9 cellular contexts compared by ENCODE assay signal in the genomic region with DNA sequence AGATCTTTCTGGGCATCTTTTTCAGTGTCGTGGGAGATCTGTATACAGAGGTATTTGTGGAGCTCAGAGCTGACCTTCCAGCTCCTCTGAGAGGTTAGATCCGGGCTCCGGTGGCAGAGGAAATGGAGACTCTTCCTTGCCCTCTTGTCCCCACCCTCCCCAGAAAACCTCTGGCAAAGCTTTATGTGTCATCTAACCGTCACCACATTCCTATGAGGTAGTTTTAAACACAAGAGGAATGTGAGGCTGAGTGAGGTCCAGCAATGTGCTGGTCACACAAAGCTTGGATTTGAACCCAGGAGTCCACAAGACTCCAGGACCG. TPM values are rescaled to one million over a fixed set of nuclear protein-coding genes. Genes with fewer than 3 reads are reported as not detected.
DNase-seq lines count a peak whose midpoint lies in the region; ATAC-seq and TF ChIP-seq lines count a peak whose summit lies in the region.
"Had no signal": no experiment of that assay in that cellular context is flagged by ENCODE, and none has a peak within 500 bp of the region (broad histone marks: within the 10 kb centered on the region; RNA-seq: fewer than 3 reads in every experiment).

No MANE protein-coding gene starts in this region.

- H3F3A ChIP-seq in PC-3 (ENCODE audit: low read length, unreplicated experiment), result no peaks in the 10 kb centered on the region

- peaks cover 44 to 60% (median 57%) of the 10 kb centered on the region in 3 donors for H3K4me1 Mint-ChIP-seq in CD8-positive, alpha-beta memory T cell
- peaks cover 39 to 54% of the 10 kb centered on the region in 2 donors for H3K4me1 Mint-ChIP-seq in effector memory CD8-positive, alpha-beta T cell (ENCODE audit: low read depth in 2 of 2)
- peaks cover 62 to 70% of the 10 kb centered on the region in 2 donors for H3K4me1 Mint-ChIP-seq in natural killer cell

- no peak for TF ChIP-seq CTCF in PC-3 (conservative IDR thresholded peaks at IDR 0.05; ENCODE audit: low read depth, low read length)
- TF ChIP-seq CTCF in natural killer cell (IDR thresholded peaks at IDR 0.05), result no peak
- TF ChIP-seq CTCF in mucosa of descending colon (IDR thresholded peaks at IDR 0.05), result no peak

- no peaks in the 10 kb centered on the region for H4K20me1 ChIP-seq in PC-3 (ENCODE audit: low read length)

- H3K4me2 ChIP-seq in PC-3 (ENCODE audit: low read length), result peak overlapping the region; percentile 83

- H3K9ac ChIP-seq in PC-3 (ENCODE audit: low read length), result peak overlapping the region; percentile 65

- peak overlapping the region; percentile 43 for H3K27ac ChIP-seq in CD8-positive, alpha-beta memory T cell (ENCODE audit: low read depth, low read length)
- peak overlapping the region; percentile 72 for H3K27ac ChIP-seq in PC-3 (ENCODE audit: low read length)

- H3K4me3 ChIP-seq in CD8-positive, alpha-beta memory T cell (ENCODE audit: low read length), result peak overlapping the region; percentile 66
- H3K4me3 ChIP-seq in PC-3 (ENCODE audit: low read length) (peak overlapping the region; percentile 53), mucosa of descending colon (no peak overlapping the region)

- peaks cover 3 to 4% of the 10 kb centered on the region in 2 donors for H3K27me3 Mint-ChIP-seq in CD8-positive, alpha-beta memory T cell
- peaks cover 0 to 11% of the 10 kb centered on the region in 2 donors for H3K27me3 Mint-ChIP-seq in effector memory CD8-positive, alpha-beta T cell
- H3K27me3 Mint-ChIP-seq in natural killer cell (ENCODE audit: low read depth in 2 of 2), result no peaks in the 10 kb centered on the region

- H3K79me2 ChIP-seq in PC-3 (ENCODE audit: low read length), result no peaks in the 10 kb centered on the region

- H3K27ac Mint-ChIP-seq in CD8-positive, alpha-beta memory T cell, result peak overlapping the region; percentile 62 to 97 (median 82)
- H3K27ac Mint-ChIP-seq in effector memory CD8-positive, alpha-beta T cell, result peak overlapping the region; percentile 57 to 92
- H3K27ac Mint-ChIP-seq in natural killer cell, result peak overlapping the region; percentile 84 to 92

- CTCF ChIA-PET in CD8-positive, alpha-beta memory T cell (lab: Charles Lee), result interaction anchor here (0.7 to 4.5 kb wide), 15 partner anchors 8 to 121 kb away, joined by 3 to 23 read pairs (median 4); no protein-coding TSS in a partner anchor
- CTCF ChIA-PET in PC-3 (lab: Charles Lee), result interaction anchor here (0.6 to 1.1 kb wide), 3 partner anchors 14 to 171 kb away, joined by 4 to 5 read pairs (median 4); no protein-coding TSS in a partner anchor

- no TSS peak for BruUV-seq in PC-3 (replicated peaks; lab: Mats Ljungman, UMichigan)

- H3K9me3 ChIP-seq in CD8-positive, alpha-beta memory T cell (ENCODE audit: low read length), result no peaks in the 10 kb centered on the region
- no peaks in the 10 kb centered on the region for H3K9me3 ChIP-seq in PC-3 (ENCODE audit: low read length)
- no peaks in the 10 kb centered on the region for H3K9me3 ChIP-seq in mucosa of descending colon

- H3K27me3 ChIP-seq in CD8-positive, alpha-beta memory T cell (ENCODE audit: insufficient read depth, low read length, poor library complexity, severe bottlenecking), result peaks cover 3% of the 10 kb centered on the region
- H3K27me3 ChIP-seq in PC-3 (ENCODE audit: low read length), result no peaks in the 10 kb centered on the region

- peak overlapping the region; percentile 79 to 97 (median 89) for H3K4me3 Mint-ChIP-seq in CD8-positive, alpha-beta memory T cell
- peak overlapping the region; percentile 81 to 88 for H3K4me3 Mint-ChIP-seq in effector memory CD8-positive, alpha-beta T cell
- H3K4me3 Mint-ChIP-seq in natural killer cell, result peak overlapping the region; percentile 95

- intact Hi-C loops in PC-3 (cut with micrococcal nuclease), result loop anchor here (2.0 to 10.0 kb wide), 2 partner anchors 14 to 294 kb away; partner anchors contain the start of gene PDZK1
- intact Hi-C loops in natural killer cell (cut with micrococcal nuclease), result loop anchor here (5.0 kb wide), 1 partner anchor 128 kb away; no protein-coding TSS in a partner anchor
- intact Hi-C loops in mucosa of descending colon (cut with DNase I, micrococcal nuclease), result no loop called here

- DNase-seq in CD8-positive, alpha-beta memory T cell, result no peak
- DNase-seq in PC-3 (peak; percentile 94), natural killer cell (no peak), D341Med (ENCODE audit: low spot score) (no peak), mucosa of descending colon (no peak)
- no peak for DNase-seq in effector memory CD8-positive, alpha-beta T cell
- no peak for DNase-seq in activated naive CD4-positive, alpha-beta T cell (lab: John Stamatoyannopoulos, UW)
- DNase-seq: NCI-H2081 treated with DMSO at 0.1 percent for 48 hours had no signal

- no peaks in the 10 kb centered on the region for H3K9me2 ChIP-seq in PC-3 (replicated peaks; ENCODE audit: low read length)

- H3K36me3 ChIP-seq in CD8-positive, alpha-beta memory T cell (ENCODE audit: insufficient read depth, low read length), result no peaks in the 10 kb centered on the region
- no peaks in the 10 kb centered on the region for H3K36me3 ChIP-seq in PC-3 (ENCODE audit: low read depth, low read length)
- H3K36me3 ChIP-seq in mucosa of descending colon (ENCODE audit: low read depth), result no peaks in the 10 kb centered on the region

- peaks cover 35% of the 10 kb centered on the region for H3K4me1 ChIP-seq in CD8-positive, alpha-beta memory T cell (ENCODE audit: insufficient read depth, low read length)
- H3K4me1 ChIP-seq in PC-3 (ENCODE audit: insufficient read depth, low read length), result peaks cover 12% of the 10 kb centered on the region
- no peaks in the 10 kb centered on the region for H3K4me1 ChIP-seq in mucosa of descending colon (ENCODE audit: low read depth)

- no peaks in the 10 kb centered on the region for H3K36me3 Mint-ChIP-seq in CD8-positive, alpha-beta memory T cell
- H3K36me3 Mint-ChIP-seq in effector memory CD8-positive, alpha-beta T cell (ENCODE audit: insufficient read depth), result peaks cover 4% of the 10 kb centered on the region
- H3K36me3 Mint-ChIP-seq in natural killer cell, result no peaks in the 10 kb centered on the region

- no peaks in the 10 kb centered on the region for H3K9me3 Mint-ChIP-seq in CD8-positive, alpha-beta memory T cell
- H3K9me3 Mint-ChIP-seq in effector memory CD8-positive, alpha-beta T cell, result no peaks in the 10 kb centered on the region
- H3K9me3 Mint-ChIP-seq in natural killer cell, result no peaks in the 10 kb centered on the region

- ATAC-seq in PC-3 (peak; percentile 77), natural killer cell (peak in 1 of 3 donors; percentile 2), GM21381 (IDR thresholded peaks at IDR 0.05; ENCODE audit: unreplicated experiment) (no peak), mucosa of descending colon (no peak)
- ATAC-seq in effector memory CD8-positive, alpha-beta T cell (replicated peaks), result no peak

- POLR2A ChIA-PET in CD8-positive, alpha-beta memory T cell (lab: Charles Lee), result no interaction called here
- POLR2A ChIA-PET in PC-3 (lab: Charles Lee; ENCODE audit: unreplicated experiment), result interaction anchor here (0.5 to 0.6 kb wide), 3 partner anchors 15 to 207 kb away, joined by 3 to 11 read pairs (median 6); partner anchors contain the start of genes POLR3C, RBM8A and RNF115

- peak overlapping the region; percentile 87 for H2AFZ ChIP-seq in PC-3 (ENCODE audit: low read length)

RNA-seq across cellular contexts. Expression of gene CD160, which starts 1.2 kb away (rescaled TPM):
- total RNA-seq in CD8-positive, alpha-beta memory T cell, result 10 to 100 TPM; 22.3 to 24.6 TPM
- 31.6 TPM for polyA plus RNA-seq in CD8-positive, alpha-beta memory T cell
- not detected in 2 replicates for total RNA-seq in PC-3 (2014; rRNA removed)
- total RNA-seq in natural killer cell, result 100 to 1,000 TPM in 1 of 3 donors, 10 to 100 TPM in 2; 77.7 to 150 (median 83.4) TPM
- total RNA-seq in mucosa of descending colon, result 1 to 10 TPM; 1.6 to 2.3 (median 1.6) TPM

RNA-seq across cellular contexts. Expression of gene PDZK1, which starts 13.3 kb away (rescaled TPM):
- total RNA-seq in CD8-positive, alpha-beta memory T cell, result not detected
- 0.53 TPM for polyA plus RNA-seq in CD8-positive, alpha-beta memory T cell
- total RNA-seq in PC-3 (2014; rRNA removed), result 2.3 and 4.2 TPM in 2 replicates
- total RNA-seq in natural killer cell, result 1 to 10 TPM in 2 of 3 donors, under 1 TPM in 1; 0.96 to 2.9 (median 1.4) TPM
- 1 to 10 TPM in 2 of 3 donors, not detected in 1; 1.1 to 1.2 TPM for total RNA-seq in mucosa of descending colon

Comparison
In these comparisons a context has a peak if more than half of its experiments do, and no peak if none do; other contexts are left out.
1. RNA of gene CD160, which starts 1.2 kb away (total RNA-seq): 77.7 to 150 TPM in natural killer cell and 22.3 to 24.6 TPM in CD8-positive, alpha-beta memory T cell; 1.6 to 2.3 TPM in mucosa of descending colon and not detected in PC-3; every median in the first group is over 4 times any median in the second.
2. intact Hi-C loops: an anchor here in PC-3 (2.0 to 10.0 kb wide) and natural killer cell (5.0 kb wide); none called in mucosa of descending colon.
3. Peak in every context shown above with its lines, with median percentiles within 50 percentile points of each other: H3K27ac Mint-ChIP-seq and H3K4me3 Mint-ChIP-seq.